10 cellular contexts compared by ENCODE assay signal in genomic region chr3:108603689-108604088, GRCh38. TPM values are rescaled to one million over a fixed set of nuclear protein-coding genes. Genes with fewer than 3 reads are reported as not detected.
DNase-seq lines count a peak whose midpoint lies in the region; ATAC-seq and TF ChIP-seq lines count a peak whose summit lies in the region.
"Had no signal": no experiment of that assay in that cellular context is flagged by ENCODE, and none has a peak within 500 bp of the region (broad histone marks: within the 10 kb centered on the region; RNA-seq: fewer than 3 reads in every experiment).

No MANE protein-coding gene starts in this region.

- no peaks in the 10 kb centered on the region for H3K9me2 ChIP-seq in GM23338 (ENCODE audit: insufficient read depth)

- CTCF ChIA-PET in Panc1 (lab: Charles Lee), result no interaction called here

- peaks cover 6% of the 10 kb centered on the region; the same call in 1 of the 2 replicates for H3K9me3 ChIP-seq in Panc1 (ENCODE audit: control insufficient read depth, insufficient read depth, low read depth, low read length)
- no peaks in the 10 kb centered on the region for H3K9me3 ChIP-seq in skeletal muscle satellite cell (replicated peaks; ENCODE audit: low read length)

- peaks cover 2% of the 10 kb centered on the region for H3K27me3 Mint-ChIP-seq in GM23338 (ENCODE audit: insufficient read depth, low read depth, poor library complexity)

- H2AFZ ChIP-seq in GM23338, result no peak overlapping the region

- POLR2A ChIA-PET in Panc1 (lab: Charles Lee), result interaction anchor here (0.8 to 1.0 kb wide), 2 partner anchors 13 to 182 kb away, joined by 3 read pairs; no protein-coding TSS in a partner anchor

- peaks cover 30% of the 10 kb centered on the region for H3K4me1 Mint-ChIP-seq in GM23338

- TF ChIP-seq CTCF in GM23338 (conservative IDR thresholded peaks at IDR 0.05; ENCODE audit: low read depth in 2 of 2) (no peak), Panc1 (IDR thresholded peaks at IDR 0.05) (no peak)

- no peaks in the 10 kb centered on the region for H3K27me3 ChIP-seq in GM23338 (ENCODE audit: insufficient read depth)
- no peaks in the 10 kb centered on the region for H3K27me3 ChIP-seq in Panc1 (ENCODE audit: control insufficient read depth, insufficient read depth, low read length)
- no peaks in the 10 kb centered on the region for H3K27me3 ChIP-seq in skeletal muscle satellite cell (ENCODE audit: control insufficient read depth, insufficient read depth, low read length)

- peak overlapping the region; percentile 39; the same call in 1 of the 2 replicates for H3K4me2 ChIP-seq in GM23338
- peak overlapping the region; percentile 12 for H3K4me2 ChIP-seq in skeletal muscle satellite cell (ENCODE audit: low read length)

- H4K20me1 ChIP-seq in GM23338 (replicated peaks; ENCODE audit: insufficient read depth), result no peaks in the 10 kb centered on the region

- no peak overlapping the region for H3K9ac ChIP-seq in skeletal muscle satellite cell (ENCODE audit: low read depth, low read length)

- H3K4me3 Mint-ChIP-seq in GM23338, result no peak overlapping the region

- H3K79me2 ChIP-seq in GM23338 (replicated peaks; ENCODE audit: insufficient read depth), result peaks cover 39% of the 10 kb centered on the region

- no peaks in the 10 kb centered on the region for H3K36me3 ChIP-seq in GM23338 (ENCODE audit: insufficient read depth)
- no peaks in the 10 kb centered on the region for H3K36me3 ChIP-seq in Panc1 (ENCODE audit: control insufficient read depth, insufficient read depth, low read length)
- H3K36me3 ChIP-seq in skeletal muscle satellite cell (ENCODE audit: insufficient read depth, low read length), result no peaks in the 10 kb centered on the region

- H3K4me3 ChIP-seq in GM23338, result no peak overlapping the region
- H3K4me3 ChIP-seq in Panc1 (ENCODE audit: low read depth in 2 of 2, low read length in 2 of 2), result no peak overlapping the region
- no peak overlapping the region for H3K4me3 ChIP-seq in skeletal muscle satellite cell (ENCODE audit: low read length)

- H3K27ac ChIP-seq in GM23338 (ENCODE audit: low read depth), result no peak overlapping the region
- peak overlapping the region; percentile 40; the same call in 1 of the 2 replicates for H3K27ac ChIP-seq in Panc1 (ENCODE audit: low read length)

- intact Hi-C loops in Panc1 (cut with micrococcal nuclease; ENCODE audit: unreplicated experiment), result no loop called here

- peak overlapping the region; percentile 15; the same call in 1 of the 2 replicates for H3K27ac Mint-ChIP-seq in GM23338

- in situ Hi-C loops in Panc1 (cut with HindIII; ENCODE audit: low pct_unique_long_range_greater_than_20kb, low sequenced_read_pairs), result no loop called here

- no TSS peak for BruUV-seq in Panc1 (replicated peaks; lab: Mats Ljungman, UMichigan)

- no peaks in the 10 kb centered on the region for H3F3A ChIP-seq in GM23338 (replicated peaks; ENCODE audit: low read depth)

- ATAC-seq in GM23338 (no peak), Panc1 (no peak)
- ATAC-seq: HepG2 had no signal

- no peaks in the 10 kb centered on the region for H3K9me3 Mint-ChIP-seq in GM23338

- peaks cover 28% of the 10 kb centered on the region for H3K4me1 ChIP-seq in GM23338 (ENCODE audit: insufficient read depth)
- H3K4me1 ChIP-seq in Panc1 (ENCODE audit: control insufficient read depth, insufficient read depth, low read length), result no peaks in the 10 kb centered on the region
- H3K4me1 ChIP-seq in skeletal muscle satellite cell (ENCODE audit: control insufficient read depth, insufficient read depth, low read length), result peaks cover 12% of the 10 kb centered on the region

- peaks cover 12% of the 10 kb centered on the region; the same call in 2 of the 3 replicates for H3K36me3 Mint-ChIP-seq in GM23338 (ENCODE audit: low read depth)

- DNase-seq in GM23338 (ENCODE audit: low spot score) (no peak), Panc1 (ENCODE audit: low read depth, low spot score) (no peak), Ammon's horn (ENCODE audit: low spot score) (no peak), ureter (ENCODE audit: low spot score) (no peak), T-helper 9 cell (no peak)
- DNase-seq in effector CD4-positive, alpha-beta T cell, result peak; percentile 7
- DNase-seq: activated effector memory CD4-positive, alpha-beta T cell treated with anti-CD3 and anti-CD28 coated beads, Interleukin-2, amount 50 U/mL, for 16 hours; NCI-H524 treated with DMSO at 0.1 percent for 48 hours had no signal

TF ChIP-seq in GM23338, 12 proteins besides CTCF, POLR2A, EP300 and RAD21 (continues in another document):
- no peak for TF ChIP-seq REST (IDR thresholded peaks at IDR 0.05; ENCODE audit: unreplicated experiment)
- TF ChIP-seq POLR2AphosphoS5 (IDR thresholded peaks at IDR 0.05; ENCODE audit: low read depth), result no peak
- no peak for TF ChIP-seq JUNB (IDR thresholded peaks at IDR 0.05; ENCODE audit: unreplicated experiment)

RNA-seq across cellular contexts. Expression of gene DZIP3, which starts 14.2 kb away (rescaled TPM):
- total RNA-seq in GM23338 (2014; rRNA removed; shearing (Covaris generic)), result 26.6 and 28.7 TPM in 2 replicates
- 24.6 and 32.0 TPM in 2 replicates for polyA plus RNA-seq in GM23338 (2016; fragmentation: Nextera tagmentation; extraction: Ambion mirVana)
- 30.9 TPM for total RNA-seq in Panc1 (2021; ENCODE audit: unreplicated experiment)
- 13.1 TPM for polyA plus RNA-seq in Panc1 (2012; ENCODE audit: insufficient read length)
- 8.3 and 9.9 TPM in 2 replicates for total RNA-seq in skeletal muscle satellite cell (2012; rRNA removed)
- total RNA-seq in ureter, result 22.8 TPM

RNA-seq across cellular contexts. Expression of gene CIP2A, which starts 14.5 kb away (rescaled TPM):
- 47.8 and 63.5 TPM in 2 replicates for total RNA-seq in GM23338 (2014; rRNA removed; shearing (Covaris generic))
- 30.4 and 48.1 TPM in 2 replicates for polyA plus RNA-seq in GM23338 (2016; fragmentation: Nextera tagmentation; extraction: Ambion mirVana)
- total RNA-seq in Panc1 (2021; ENCODE audit: unreplicated experiment), result 52.0 TPM
- 10.3 TPM for polyA plus RNA-seq in Panc1 (2012; ENCODE audit: insufficient read length)
- total RNA-seq in skeletal muscle satellite cell (2012; rRNA removed), result 18.0 and 18.3 TPM in 2 replicates
- 7.1 TPM for total RNA-seq in ureter
